26 cellular contexts compared by ENCODE assay signal in the genomic region with DNA sequence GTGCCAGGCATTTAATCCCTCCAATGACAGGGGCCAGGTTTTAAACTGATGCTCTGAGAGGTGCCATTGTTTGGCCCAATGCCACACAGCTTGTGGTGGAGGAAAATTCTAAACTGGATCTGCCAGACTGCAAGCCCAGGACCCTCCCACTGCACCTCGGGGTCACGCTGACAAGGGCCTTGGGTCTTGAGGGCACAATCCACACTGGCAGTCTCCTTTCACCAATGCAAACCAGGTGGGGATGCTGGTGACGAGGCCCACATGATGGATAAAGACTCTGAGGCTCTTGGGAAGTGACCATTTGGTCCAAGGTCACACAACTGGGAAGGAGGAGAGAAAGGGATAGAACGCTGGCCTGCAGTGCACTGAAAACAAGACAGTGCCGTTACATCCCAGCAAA. TPM values are rescaled to one million over a fixed set of nuclear protein-coding genes. Genes with fewer than 3 reads are reported as not detected.
DNase-seq lines count a peak whose midpoint lies in the region; ATAC-seq, FAIRE-seq and TF ChIP-seq lines count a peak whose summit lies in the region.
"Had no signal": no experiment of that assay in that cellular context is flagged by ENCODE, and none has a peak within 500 bp of the region (broad histone marks: within the 10 kb centered on the region; RNA-seq: fewer than 3 reads in every experiment).

No MANE protein-coding gene starts in this region.

- H4K91ac ChIP-seq in H1 (replicated peaks; ENCODE audit: insufficient read length, low read length) = no peak overlapping the region

- H3K27me3 ChIP-seq in RWPE2 (ENCODE audit: insufficient read depth, poor library complexity, severe bottlenecking) (peaks cover 7% of the 10 kb centered on the region), H1 (replicated peaks in 1 of 4; ENCODE audit: control insufficient read depth in 3 of 4, extremely low read depth in 1 of 4, insufficient read depth in 3 of 4, low read length in 3 of 4) (no peaks in the 10 kb centered on the region; a peak in 5 of 7 replicates)
- H3K27me3 ChIP-seq: BE2C; BLaER1 treated with 17β-estradiol and CSF1 and Interleukin-3, amounts not matched to agents 10 nM and 100 nM had no signal

- H3K9me3 Mint-ChIP-seq in activated CD8-positive, alpha-beta memory T cell treated with anti-CD3 and anti-CD28 coated beads, Interleukin-2, amount 10 ng/mL, durations not matched to agents 7 days and 5 days (ENCODE audit: low read depth) = no peaks in the 10 kb centered on the region
- H3K9me3 Mint-ChIP-seq: CD4-positive, alpha-beta T cell had no signal

- no peak for TF ChIP-seq POLR2A in H1 (IDR thresholded peaks at IDR 0.05; ENCODE audit: control extremely low read depth in 1 of 2, low read depth in 2 of 2, low read length in 2 of 2)

- H4K20me1 ChIP-seq in H1 (replicated peaks in 1 of 2; ENCODE audit: control insufficient read depth in 1 of 2, insufficient read depth in 2 of 2, low read length in 2 of 2) = no peaks in the 10 kb centered on the region
- H4K20me1 ChIP-seq: BLaER1 treated with 17β-estradiol and CSF1 and Interleukin-3, amounts not matched to agents 10 nM and 100 nM had no signal

- no peak overlapping the region for H3K4ac ChIP-seq in H1 (replicated peaks; ENCODE audit: insufficient read length, low read depth, low read length)

- H3K23me2 ChIP-seq in H1 (ENCODE audit: low read depth, low read length) = no peaks in the 10 kb centered on the region

- no peak overlapping the region for H2BK12ac ChIP-seq in H1 (ENCODE audit: low read depth, low read length)

- no peak overlapping the region for H3K18ac ChIP-seq in H1 (ENCODE audit: extremely low read depth, low read length)

- H3K27me3 Mint-ChIP-seq in activated CD8-positive, alpha-beta memory T cell treated with anti-CD3 and anti-CD28 coated beads, Interleukin-2, amount 10 ng/mL, durations not matched to agents 7 days and 5 days = peaks cover 47% of the 10 kb centered on the region

- WGBS in H1 (ENCODE audit: extremely low coverage in 1 of 2, insufficient coverage in 1 of 2, insufficient read length in 1 of 2, insufficient replicate concordance in 2 of 2, low coverage in 1 of 2, low lambda C conversion rate in 2 of 2, missing lambda C conversion rate in 1 of 2), 2 experiments = 96% methylated on average over 5 of the region's 5 CpGs; no CpG with 5 or more reads in 1 of the 2 experiments

- intact Hi-C loops in posterior vena cava (cut with DNase I) = loop anchor here in 1 of 2 donors (5.0 kb wide), 1 partner anchor 701 kb away; no protein-coding TSS in a partner anchor

- H3K23ac ChIP-seq in H1 (ENCODE audit: insufficient read length) = no peak overlapping the region

- H2BK120ac ChIP-seq in H1 (replicated peaks; ENCODE audit: low read depth, low read length) = no peak overlapping the region

- H2BK20ac ChIP-seq in H1 (ENCODE audit: low read length) = no peak overlapping the region

- no peak overlapping the region for H3K56ac ChIP-seq in H1 (replicated peaks; ENCODE audit: insufficient read length, low read depth, low read length)

- H3K4me1 Mint-ChIP-seq in activated CD8-positive, alpha-beta memory T cell treated with anti-CD3 and anti-CD28 coated beads, Interleukin-2, amount 10 ng/mL, durations not matched to agents 7 days and 5 days = peaks cover 2% of the 10 kb centered on the region

- H3K36me3 Mint-ChIP-seq in activated CD8-positive, alpha-beta memory T cell treated with anti-CD3 and anti-CD28 coated beads, Interleukin-2, amount 10 ng/mL, durations not matched to agents 7 days and 5 days = no peaks in the 10 kb centered on the region
- H3K36me3 Mint-ChIP-seq: CD14-positive monocyte; CD8-positive, alpha-beta memory T cell had no signal

- H3K27ac ChIP-seq in RWPE2 (ENCODE audit: poor library complexity, severe bottlenecking) (no peak overlapping the region), H1 (ENCODE audit: low read depth, low read length) (no peak overlapping the region)
- H3K27ac ChIP-seq: 22Rv1; BLaER1 treated with 17β-estradiol and CSF1 and Interleukin-3, amounts not matched to agents 10 nM and 100 nM; GM23248 had no signal

- H3K4me3 Mint-ChIP-seq in activated CD8-positive, alpha-beta memory T cell treated with anti-CD3 and anti-CD28 coated beads, Interleukin-2, amount 10 ng/mL, durations not matched to agents 7 days and 5 days = no peak overlapping the region
- H3K4me3 Mint-ChIP-seq: CD14-positive monocyte; CD4-positive, alpha-beta T cell; CD8-positive, alpha-beta memory T cell; H9 had no signal

- CTCF ChIA-PET in H1 (lab: Charles Lee; ENCODE audit: partially characterized antibody) = interaction anchor here (2.6 to 7.9 kb wide), 3 partner anchors 12 to 618 kb away, joined by 8 to 130 read pairs (median 85); no protein-coding TSS in a partner anchor
- CTCF ChIA-PET in activated CD8-positive, alpha-beta memory T cell treated with anti-CD3 and anti-CD28 coated beads, Interleukin-2, amount 10 ng/mL, durations not matched to agents 7 days and 5 days (lab: Charles Lee) = no interaction called here

- no peak overlapping the region for H3K9ac ChIP-seq in H1 (replicated peaks in 1 of 4; ENCODE audit: extremely low read depth in 1 of 4, low read depth in 3 of 4, low read length in 3 of 4)
- H3K9ac ChIP-seq: BLaER1 treated with 17β-estradiol and CSF1 and Interleukin-3, amounts not matched to agents 10 nM and 100 nM; GM23248 had no signal

- H3K4me2 ChIP-seq in H1 (ENCODE audit: insufficient read depth in 1 of 2, low read depth in 2 of 2, low read length in 2 of 2) = no peak overlapping the region
- H3K4me2 ChIP-seq: BLaER1 treated with 17β-estradiol and CSF1 and Interleukin-3, amounts not matched to agents 10 nM and 100 nM had no signal

- ATAC-seq in RWPE2 (ENCODE audit: low read depth) (no peak), HG03139 (IDR thresholded peaks at IDR 0.05; ENCODE audit: unreplicated experiment) (no peak)
- ATAC-seq in activated CD8-positive, alpha-beta memory T cell treated with anti-CD3 and anti-CD28 coated beads, Interleukin-2, amount 10 ng/mL, durations not matched to agents 7 days and 5 days = no peak
- ATAC-seq: GM12878, HCT116 had no signal

- 0 out of 2 replicates have a peak overlapping the region, but pooled peaks have one; percentile 72 for H2BK15ac ChIP-seq in H1 (ENCODE audit: low read length)

- FAIRE-seq in H1 (lab: Jason Lieb, UNC) = no peak
- FAIRE-seq: A204.1, D721Med, GM12878, GM19239 had no signal

- H3K14ac ChIP-seq in H1 (ENCODE audit: insufficient read length) = no peak overlapping the region

- H3K36me3 ChIP-seq in RWPE2 (ENCODE audit: low read depth) (no peaks in the 10 kb centered on the region), H1 (ENCODE audit: control insufficient read depth in 2 of 4, insufficient read depth in 4 of 4, low read length in 3 of 4) (no peaks in the 10 kb centered on the region)
- H3K36me3 ChIP-seq: BE2C; BLaER1 treated with 17β-estradiol and CSF1 and Interleukin-3, amounts not matched to agents 10 nM and 100 nM had no signal

- no peak overlapping the region for H4K8ac ChIP-seq in H1 (ENCODE audit: extremely low read depth, insufficient read depth, low read length)

- no peak for TF ChIP-seq EP300 in H1 (IDR thresholded peaks at IDR 0.05; ENCODE audit: borderline replicate concordance in 1 of 2, low read depth in 2 of 2, low read length in 2 of 2)

- H3K79me1 ChIP-seq in H1 (ENCODE audit: low read depth, low read length) = no peaks in the 10 kb centered on the region

- H3K4me1 ChIP-seq in RWPE2 (ENCODE audit: insufficient read depth, poor library complexity, severe bottlenecking) (no peaks in the 10 kb centered on the region), H1 (replicated peaks in 1 of 4; ENCODE audit: control insufficient read depth in 3 of 4, insufficient read depth in 4 of 4, low read length in 3 of 4) (no peaks in the 10 kb centered on the region)

- H3K9me3 ChIP-seq in RWPE2 (ENCODE audit: severe bottlenecking) = peaks cover 3% of the 10 kb centered on the region
- no peaks in the 10 kb centered on the region for H3K9me3 ChIP-seq in H1 (ENCODE audit: insufficient read depth in 2 of 2, low read depth in 1 of 2, low read length in 1 of 2)
- H3K9me3 ChIP-seq: BE2C had no signal

- no peak for TF ChIP-seq RAD21 in H1 (IDR thresholded peaks at IDR 0.05 in 1 of 2, conservative IDR thresholded peaks at IDR 0.05 in 1 of 2; ENCODE audit: low read depth in 2 of 2, low read length in 2 of 2)

- H2AFZ ChIP-seq in H1 (ENCODE audit: low read length) = no peak overlapping the region
- H2AFZ ChIP-seq: GM23248 had no signal

- DNase-seq in NCI-H1105 treated with DMSO at 0.1 percent for 48 hours (lab: John Stamatoyannopoulos, UW) = peak; percentile 21
- DNase-seq in NCI-H1105 (lab: John Stamatoyannopoulos, UW) = no peak
- DNase-seq in RWPE2 (ENCODE audit: low spot score) = peak; percentile 66
- DNase-seq in H1 (ENCODE audit: low read depth in 1 of 2, low spot score in 2 of 2) = no peak
- peak; percentile 45 for DNase-seq in posterior vena cava (ENCODE audit: low spot score)
- DNase-seq in activated CD8-positive, alpha-beta memory T cell treated with anti-CD3 and anti-CD28 coated beads, Interleukin-2, amount 10 ng/mL, durations not matched to agents 7 days and 5 days = no peak
- no peak for DNase-seq in central memory CD4-positive, alpha-beta T cell
- DNase-seq: AML-193; CD4-positive, alpha-beta T cell; CD8-positive, alpha-beta memory T cell; DMS 273 treated with DMSO at 0.1 percent for 48 hours; DMS79; GDM1; H9 had no signal

- H3K4me3 ChIP-seq in RWPE2 (ENCODE audit: severe bottlenecking) = no peak overlapping the region
- H3K4me3 ChIP-seq in H1 (ENCODE audit: extremely low read depth in 1 of 4, insufficient read depth in 2 of 4, low read depth in 3 of 4, low read length in 4 of 4) = no peak overlapping the region
- H3K4me3 ChIP-seq: BLaER1 treated with 17β-estradiol and CSF1 and Interleukin-3, amounts not matched to agents 10 nM and 100 nM; GM12878; GM23248 had no signal

- H3K79me2 ChIP-seq in H1 (ENCODE audit: control insufficient read depth in 1 of 2, insufficient read depth in 2 of 2, low read length in 2 of 2) = no peaks in the 10 kb centered on the region

- H4K5ac ChIP-seq in H1 (ENCODE audit: insufficient read length, low read depth, low read length) = no peak overlapping the region

- H2BK5ac ChIP-seq in H1 (ENCODE audit: low read depth, low read length) = no peak overlapping the region

- POLR2A ChIA-PET in H1 (lab: Charles Lee; ENCODE audit: partially characterized antibody) = no interaction called here

- TF ChIP-seq CTCF in RWPE2 (IDR thresholded peaks at IDR 0.05; ENCODE audit: poor library complexity, severe bottlenecking) (no peak), H1 (IDR thresholded peaks at IDR 0.05; ENCODE audit: control extremely low read depth in 1 of 3, insufficient read depth in 1 of 3, low read depth in 1 of 3, low read length in 3 of 3) (no peak)

- no peak overlapping the region for H3K27ac Mint-ChIP-seq in activated CD8-positive, alpha-beta memory T cell treated with anti-CD3 and anti-CD28 coated beads, Interleukin-2, amount 10 ng/mL, durations not matched to agents 7 days and 5 days
- H3K27ac Mint-ChIP-seq: CD4-positive, alpha-beta T cell; H9 had no signal

- H2AK5ac ChIP-seq in H1 (ENCODE audit: low read depth, low read length) = no peak overlapping the region

RNA-seq across cellular contexts. Expression of gene ANKRD60, which starts 14.7 kb away (rescaled TPM):
- not detected in 2 replicates for total RNA-seq in H1 (2021; fragmentation: NEBNext Ultra II Directional; extraction: Animal tissue kit (Norgen Biotek cat#: 25700))
- polyA plus RNA-seq in H1 (2011; rRNA removed) = not detected in 2 replicates
- polyA plus RNA-seq in H1 (2011; cell fraction: cytosol; rRNA removed) = not detected
- not detected for polyA plus RNA-seq in H1 (2011; cell fraction: nucleus; rRNA removed)
- not detected in 4 replicates for polyA plus RNA-seq in H1 (2012, experiment 1 of 2)
- polyA plus RNA-seq in H1 (2012, experiment 2 of 2) = not detected
- not detected for polyA plus RNA-seq in H1 (2013, experiment 1 of 2)
- polyA plus RNA-seq in H1 (2013, experiment 2 of 2) = not detected
- not detected in 2 replicates for polyA minus RNA-seq in H1 (2011; rRNA and poly(A)+ RNA removed)
- polyA minus RNA-seq in H1 (2011; cell fraction: cytosol; rRNA and poly(A)+ RNA removed) = not detected
- not detected for polyA minus RNA-seq in H1 (2011; cell fraction: nucleus; rRNA and poly(A)+ RNA removed)
- total RNA-seq in posterior vena cava = not detected
- not detected for total RNA-seq in activated CD8-positive, alpha-beta memory T cell treated with anti-CD3 and anti-CD28 coated beads, Interleukin-2, amount 10 ng/mL, durations not matched to agents 7 days and 5 days
- total RNA-seq: CD4-positive, alpha-beta T cell; CD8-positive, alpha-beta memory T cell; GM12878; GM23248; H4; H9 had no signal
- polyA plus RNA-seq: CD14-positive monocyte; CD8-positive, alpha-beta memory T cell; GM12878; GM23248 had no signal

Comparison
In these comparisons a context has a peak if more than half of its experiments do, and no peak if none do; other contexts are left out.
1. DNase-seq: peak in NCI-H1105 treated with DMSO at 0.1 percent for 48 hours (single experiment), RWPE2 (single experiment) and posterior vena cava (single experiment); none in NCI-H1105 (single experiment), H1 (0 of 2), activated CD8-positive, alpha-beta memory T cell treated with anti-CD3 and anti-CD28 coated beads, Interleukin-2, amount 10 ng/mL, durations not matched to agents 7 days and 5 days (single experiment) and central memory CD4-positive, alpha-beta T cell (single experiment).